In the genomic region with DNA sequence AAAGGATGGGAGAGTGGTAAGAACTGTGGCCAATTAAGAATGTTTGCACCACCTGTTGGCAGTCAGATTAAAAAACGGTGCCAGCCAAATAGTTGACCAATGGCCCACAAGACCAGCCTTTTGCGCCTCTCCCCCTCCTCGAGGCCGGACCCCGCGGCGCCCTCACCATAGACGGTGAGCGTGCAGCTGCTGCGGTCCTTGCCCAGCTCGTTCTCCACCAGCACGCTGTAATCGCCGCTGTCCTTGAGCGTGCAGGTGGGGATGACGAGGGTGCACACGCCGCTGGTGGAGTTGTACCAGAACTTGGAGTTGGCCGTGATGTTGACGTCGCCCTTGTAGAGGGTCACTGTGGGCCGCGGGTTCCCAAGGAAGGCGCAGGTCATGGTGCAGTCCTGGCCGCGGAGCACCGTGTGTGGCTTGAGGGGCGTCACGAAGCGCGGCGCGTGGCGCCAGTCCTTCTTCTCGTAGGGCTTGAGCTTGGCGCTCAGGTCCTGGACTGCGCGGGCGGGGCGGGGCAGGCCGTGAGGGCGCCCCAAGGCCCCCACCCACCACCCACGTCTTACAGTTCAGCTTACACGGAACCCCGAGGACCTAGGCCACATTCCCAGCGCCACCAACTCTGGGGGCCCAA, we compare ENCODE assay signal across 8 cellular contexts. TPM values are rescaled to one million over a fixed set of nuclear protein-coding genes. Genes with fewer than 3 reads are reported as not detected.
A peak's percentile ranks its signal among the peaks of the same experiment; 100 is the strongest.
DNase-seq lines count a peak whose midpoint lies in the region; ATAC-seq and TF ChIP-seq lines count a peak whose summit lies in the region.

No MANE protein-coding gene starts in this region.

- peak overlapping the region; percentile 87 for H3K4me2 ChIP-seq in mammary epithelial cell (ENCODE audit: insufficient read depth, low read depth, low read length)
- no peak overlapping the region for H3K4me2 ChIP-seq in H9 (ENCODE audit: insufficient read depth, insufficient read length, low read length)

- peak in 4 of 6 experiments; percentile 19 to 39 (median 34) for DNase-seq in stimulated activated naive CD4-positive, alpha-beta T cell (lab: John Stamatoyannopoulos, UW)
- no peak for DNase-seq in stimulated activated naive CD4-positive, alpha-beta T cell treated with Interleukin-2 at 50 U/mL for 16 hours (lab: John Stamatoyannopoulos, UW)
- DNase-seq in mammary epithelial cell (no peak), left lung (peak; percentile 48 to 82), testis (peak; percentile 27), H9 (no peak), NCI-H1048 (lab: John Stamatoyannopoulos, UW) (no peak)

- H3K27me3 ChIP-seq in mammary epithelial cell (ENCODE audit: insufficient read depth, low read length), result peaks cover 12% of the 10 kb centered on the region
- H3K27me3 ChIP-seq in left lung, result peaks cover 0 to 29% of the 10 kb centered on the region in 2 donors
- no peaks in the 10 kb centered on the region for H3K27me3 ChIP-seq in testis
- no peaks in the 10 kb centered on the region; the same call in 1 of the 2 replicates for H3K27me3 ChIP-seq in H9 (ENCODE audit: insufficient read depth, low read length)

- no peak overlapping the region for H2BK120ac ChIP-seq in H9 (ENCODE audit: low read depth, low read length, poor library complexity, severe bottlenecking)

- H4K91ac ChIP-seq in H9 (ENCODE audit: insufficient read length, low read depth, low read length), result no peak overlapping the region

- H3K23me2 ChIP-seq in H9 (ENCODE audit: insufficient read length, low read depth, low read length, poor library complexity, severe bottlenecking), result no peaks in the 10 kb centered on the region

- intact Hi-C loops in mammary epithelial cell (cut with micrococcal nuclease) (no loop called here), left lung (cut with DNase I) (no loop called here), testis (cut with DNase I; ENCODE audit: low total_unique reads) (no loop called here)

- no peak overlapping the region for H2BK5ac ChIP-seq in H9 (ENCODE audit: insufficient read length, low read length)

- no peak overlapping the region for H2AK5ac ChIP-seq in H9 (ENCODE audit: insufficient read length, low read length)

- no peak overlapping the region for H3K23ac ChIP-seq in H9 (ENCODE audit: insufficient read length, low read depth, low read length)

- H3K9ac ChIP-seq in mammary epithelial cell (ENCODE audit: insufficient read depth, low read length), result no peak overlapping the region
- H3K9ac ChIP-seq in H9 (ENCODE audit: extremely low read depth, insufficient read length, low read length), result no peak overlapping the region

- 13% methylated on average over 34 of the region's 46 CpGs for WGBS in mammary epithelial cell (ENCODE audit: low coverage, missing lambda C conversion rate)
- WGBS in testis, 2 donors, result 1 to 3% methylated on average over 30 to 46 of the region's 46 CpGs
- WGBS in H9 (ENCODE audit: extremely low coverage, insufficient read length, low lambda C conversion rate), result no CpG with 5 or more reads among the region's 46 CpGs

- dilution Hi-C loops in mammary epithelial cell (cut with HindIII; ENCODE audit: low sequenced_read_pairs), result no loop called here

- H3K4me3 Mint-ChIP-seq in H9, result peak overlapping the region in 1 of 2 experiments; percentile 69; a peak in 2 of 5 replicates

- no peaks in the 10 kb centered on the region for H3K36me3 Mint-ChIP-seq in H9 (ENCODE audit: insufficient read depth in 1 of 3, low read depth in 3 of 3)

- H3K27ac Mint-ChIP-seq in H9, result no peak overlapping the region

- H3K4me1 ChIP-seq in mammary epithelial cell (ENCODE audit: insufficient read depth, low read length) (peaks cover 6% of the 10 kb centered on the region), left lung (peaks cover 10 to 14% of the 10 kb centered on the region in 2 donors), testis (peaks cover 6% of the 10 kb centered on the region), H9 (ENCODE audit: insufficient read depth, low read length) (no peaks in the 10 kb centered on the region)

- no peak overlapping the region for H3K18ac ChIP-seq in H9 (ENCODE audit: insufficient read length, low read depth, low read length)

- no peak overlapping the region for H2BK15ac ChIP-seq in H9 (ENCODE audit: low read depth, low read length)

- peak; percentile 80 for ATAC-seq in left lung
- ATAC-seq in HG03095 (IDR thresholded peaks at IDR 0.05; ENCODE audit: unreplicated experiment), result no peak

- peak in 1 of 2 donors; percentile 12 for TF ChIP-seq CTCF in mammary epithelial cell (conservative IDR thresholded peaks at IDR 0.05 in 1 of 2, IDR thresholded peaks at IDR 0.05 in 1 of 2; ENCODE audit: extremely low read depth in 1 of 2, insufficient read depth in 1 of 2, low read depth in 1 of 2, low read length in 2 of 2)
- no peak for TF ChIP-seq CTCF in left lung (IDR thresholded peaks at IDR 0.05)
- no peak for TF ChIP-seq CTCF in testis (IDR thresholded peaks at IDR 0.05)
- no peak for TF ChIP-seq CTCF in H9 (conservative IDR thresholded peaks at IDR 0.05)

- CTCF ChIA-PET in mammary epithelial cell (lab: Charles Lee; ENCODE audit: low non-redundant PET), result no interaction called here

- H3K27ac ChIP-seq in mammary epithelial cell (ENCODE audit: insufficient read depth, low read depth, low read length) (no peak overlapping the region), left lung (peak overlapping the region; percentile 27 to 45), testis (peak overlapping the region; percentile 32 to 80), H9 (ENCODE audit: insufficient read length, low read depth, low read length) (no peak overlapping the region)

- peak overlapping the region; percentile 86 for H2AFZ ChIP-seq in mammary epithelial cell (ENCODE audit: low read depth, low read length)
- no peak overlapping the region for H2AFZ ChIP-seq in H9 (ENCODE audit: low read length)

- no peak for TF ChIP-seq POLR2A in testis (IDR thresholded peaks at IDR 0.05)

- H3T11ph ChIP-seq in H9 (ENCODE audit: low read length), result no peak overlapping the region

- H3K9me3 ChIP-seq in mammary epithelial cell (replicated peaks; ENCODE audit: insufficient read depth, low read length), result no peaks in the 10 kb centered on the region
- H3K9me3 ChIP-seq in left lung, result no peaks in the 10 kb centered on the region
- no peaks in the 10 kb centered on the region for H3K9me3 ChIP-seq in testis
- no peaks in the 10 kb centered on the region for H3K9me3 ChIP-seq in H9 (ENCODE audit: control insufficient read depth, low read depth, low read length)

- H3K79me1 ChIP-seq in H9 (ENCODE audit: insufficient read depth, low read depth, low read length, poor library complexity, severe bottlenecking), result no peaks in the 10 kb centered on the region

- no peak overlapping the region for H3K4ac ChIP-seq in H9 (ENCODE audit: low read depth, low read length)

- H4K5ac ChIP-seq in H9 (ENCODE audit: insufficient read length, low read depth, low read length), result no peak overlapping the region

- peaks cover 3 to 10% of the 10 kb centered on the region in 2 experiments; a peak in 2 of 4 replicates for H3K4me1 Mint-ChIP-seq in H9

- H3K4me3 ChIP-seq in mammary epithelial cell (replicated peaks in 1 of 3; ENCODE audit: insufficient read depth in 1 of 3, low read depth in 2 of 3, low read length in 3 of 3) (peak overlapping the region; percentile 30 to 42 (median 39)), left lung (peak overlapping the region; percentile 43 to 52), testis (peak overlapping the region; percentile 57)

- in situ Hi-C loops in mammary epithelial cell (cut with MboI; ENCODE audit: low sequenced_read_pairs in 2 of 2), result no loop called here

- no peaks in the 10 kb centered on the region for H3K36me3 ChIP-seq in mammary epithelial cell (ENCODE audit: insufficient read depth, low read length)
- H3K36me3 ChIP-seq in left lung, result no peaks in the 10 kb centered on the region
- no peaks in the 10 kb centered on the region for H3K36me3 ChIP-seq in testis (ENCODE audit: low read depth, missing control alignments)

- no peak overlapping the region for H4K8ac ChIP-seq in H9 (replicated peaks; ENCODE audit: insufficient read length, low read depth, low read length)

- no peak overlapping the region for H3K56ac ChIP-seq in H9 (ENCODE audit: insufficient read length, low read depth, low read length)

- H4K20me1 ChIP-seq in mammary epithelial cell (ENCODE audit: insufficient read depth, low read length) (no peaks in the 10 kb centered on the region), H9 (ENCODE audit: control insufficient read depth, insufficient read depth, insufficient read length) (no peaks in the 10 kb centered on the region)

- BruUV-seq in mammary epithelial cell (replicated peaks; lab: Mats Ljungman, UMichigan), result no TSS peak

- H3K14ac ChIP-seq in H9 (ENCODE audit: insufficient read depth, low read length), result no peak overlapping the region

- no peaks in the 10 kb centered on the region for H3K9me3 Mint-ChIP-seq in H9

- H2BK12ac ChIP-seq in H9 (ENCODE audit: insufficient read length, low read depth, low read length), result no peak overlapping the region

- H3K27me3 Mint-ChIP-seq in H9 (ENCODE audit: low read depth), result peaks cover 45% of the 10 kb centered on the region

- H2BK20ac ChIP-seq in H9 (ENCODE audit: low read depth, low read length, poor library complexity, severe bottlenecking), result no peak overlapping the region

- H3K79me2 ChIP-seq in mammary epithelial cell (ENCODE audit: insufficient read depth, low read length), result no peaks in the 10 kb centered on the region
- H3K79me2 ChIP-seq in H9 (ENCODE audit: insufficient read depth, low read length), result no peaks in the 10 kb centered on the region

RNA-seq across cellular contexts. Expression of gene TMEM86A, which starts 7.2 kb away (rescaled TPM):
- total RNA-seq in mammary epithelial cell (1 to 10 TPM; 2.0 to 3.3 TPM), left lung (1 to 10 TPM; 5.8 to 9.1 TPM), testis (1 to 10 TPM; 6.1 to 8.3 TPM), H9 (2021) (2.3 and 3.0 TPM in 2 replicates)
- polyA plus RNA-seq in mammary epithelial cell (0.39 TPM), testis (ENCODE audit: insufficient read depth, low read depth, low replicate concordance) (5.8 TPM)
- polyA minus RNA-seq in mammary epithelial cell, result not detected

RNA-seq across cellular contexts. Expression of gene IGSF22, which starts 20.2 kb away (rescaled TPM):
- under 1 TPM; under 0.01 to 0.26 TPM for total RNA-seq in mammary epithelial cell
- polyA plus RNA-seq in mammary epithelial cell, result 0.03 TPM
- not detected for polyA minus RNA-seq in mammary epithelial cell
- 1 to 10 TPM in 1 of 2 donors, under 1 TPM in 1; 0.52 to 1.1 TPM for total RNA-seq in left lung
- total RNA-seq in testis, result 1 to 10 TPM in 1 of 2 donors, under 1 TPM in 1; 0.94 to 1.1 TPM
- polyA plus RNA-seq in testis (ENCODE audit: insufficient read depth, low read depth, low replicate concordance), result 1.7 TPM
- total RNA-seq in H9 (2021), result 0.35 TPM in 1 of 2 replicates, not detected in the other

Comparison
In these comparisons a context has a peak if more than half of its experiments do, and no peak if none do; other contexts are left out.
1. DNase-seq: peak in stimulated activated naive CD4-positive, alpha-beta T cell (4 of 6), left lung (2 of 2) and testis (single experiment); none in stimulated activated naive CD4-positive, alpha-beta T cell treated with Interleukin-2 at 50 U/mL for 16 hours (single experiment), mammary epithelial cell (single experiment), H9 (single experiment) and NCI-H1048 (single experiment).
2. H3K27ac ChIP-seq: peak in left lung (2 of 2) and testis (2 of 2); none in mammary epithelial cell (single experiment) and H9 (single experiment).
3. Peak in every context shown above with its lines, with median percentiles within 50 percentile points of each other: H3K4me3 ChIP-seq.